In the genomic region with DNA sequence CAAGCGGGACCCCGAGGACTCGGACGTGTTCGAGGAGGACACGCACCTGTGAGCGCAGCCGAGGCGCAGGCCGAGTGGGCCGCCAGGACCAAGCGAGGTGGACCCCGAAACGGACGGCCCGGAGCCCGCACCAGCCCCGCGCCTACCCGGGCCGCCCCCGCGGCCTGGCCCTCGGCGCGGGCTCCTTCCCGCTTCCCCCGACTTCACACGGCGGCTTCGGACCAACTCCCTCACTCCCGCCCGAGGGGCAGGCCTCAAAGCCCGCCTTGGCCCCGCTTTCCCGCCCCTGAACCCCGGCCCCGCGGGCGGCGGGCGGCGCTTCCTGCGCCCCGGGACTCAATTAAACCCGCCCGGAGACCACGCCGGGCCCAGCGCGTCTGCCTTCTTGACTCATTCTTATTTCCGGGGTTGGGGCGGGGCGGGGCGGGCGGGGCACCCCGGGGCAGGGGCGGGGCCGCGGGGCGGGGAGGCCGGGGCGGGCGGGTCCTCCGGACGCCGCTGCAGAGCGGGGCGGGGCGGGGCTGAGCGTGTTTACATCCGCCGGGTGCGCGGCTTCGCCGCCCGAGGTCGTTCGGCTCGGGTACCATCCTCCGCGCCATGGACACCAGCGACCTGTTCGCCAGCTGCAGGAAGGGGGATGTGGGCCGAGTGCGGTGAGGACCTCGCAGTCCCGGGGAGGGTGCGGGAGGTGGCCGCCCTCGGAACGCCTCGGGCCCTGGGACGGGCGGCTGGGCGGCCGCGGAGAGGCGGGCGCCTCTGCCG, we compare ENCODE assay signal across 8 cellular contexts. TPM values are rescaled to one million over a fixed set of nuclear protein-coding genes. Genes with fewer than 3 reads are reported as not detected.
DNase-seq lines count a peak whose midpoint lies in the region; ATAC-seq, FAIRE-seq and TF ChIP-seq lines count a peak whose summit lies in the region.

A gene (plus strand): TSS at position 524 of the 762 bp plus-strand sequence. CDS start 74 bp downstream, at position 598.

- FAIRE-seq in kidney (lab: Jason Lieb, UNC): no peak

- peaks cover 5 to 13% of the 10 kb centered on the region in 2 donors for H3K4me1 ChIP-seq in kidney (ENCODE audit: control insufficient read depth in 1 of 2, insufficient read depth in 1 of 2, low read depth in 1 of 2, low read length in 2 of 2)

- H3K36me3 ChIP-seq in kidney (ENCODE audit: control insufficient read depth in 1 of 2, insufficient read depth in 2 of 2, low read length in 2 of 2): no peaks in the 10 kb centered on the region

- ATAC-seq in HG03039 (IDR thresholded peaks at IDR 0.05; ENCODE audit: unreplicated experiment): peak; percentile 51

- H3K9me3 ChIP-seq in kidney (ENCODE audit: control insufficient read depth in 1 of 2, low read length in 2 of 2): no peaks in the 10 kb centered on the region

- H3K9ac ChIP-seq in kidney (ENCODE audit: low read length in 2 of 2): peak within 1 kb of the TSS; percentile 41 to 75

- peak within 1 kb of the TSS; percentile 90 for H3K27ac ChIP-seq in caudate nucleus (ENCODE audit: low read depth, low read length)
- H3K27ac ChIP-seq in kidney (ENCODE audit: low read depth in 2 of 2, low read length in 2 of 2): peak within 1 kb of the TSS; percentile 32 to 65

- no peak for TF ChIP-seq CTCF in kidney (IDR thresholded peaks at IDR 0.05; ENCODE audit: borderline replicate concordance, extremely low read depth, insufficient read depth)

- peak; percentile 84 for DNase-seq in NK-92 treated with Interleukin-12 subunit alpha and Interleukin-12 subunit beta, amount 100 ng/mL, for 24 hours (lab: John Stamatoyannopoulos, UW)
- no peak for DNase-seq in NK-92 (lab: John Stamatoyannopoulos, UW; ENCODE audit: unreplicated experiment)
- DNase-seq in NCI-H2227 (lab: John Stamatoyannopoulos, UW; ENCODE audit: unreplicated experiment): peak; percentile 72
- peak; percentile 64 for DNase-seq in activated CD4-positive, CD25-positive, alpha-beta regulatory T cell treated with anti-CD3 and anti-CD28 coated beads, Interleukin-2, amount 50 U/mL, for 16 hours (ENCODE audit: low read depth, low spot score)
- DNase-seq in caudate nucleus (lab: John Stamatoyannopoulos, UW): peak in 53 of 61 donors; percentile 39 to 88 (median 69)
- peak; percentile 97 for DNase-seq in kidney
- DNase-seq in stimulated activated CD4-positive, alpha-beta T cell treated with anti-CD3 and anti-CD28 coated beads, Interleukin-15, amount 100 ng/mL, for 48 hours (ENCODE audit: low read depth in 2 of 2): peak; percentile 75 to 84

- intact Hi-C loops in kidney (cut with DNase I): no loop called here

- peak within 1 kb of the TSS; percentile 66 to 67 for H3K4me3 ChIP-seq in kidney (ENCODE audit: low read length in 2 of 2)

RNA-seq across cellular contexts. Expression of the gene that starts here (rescaled TPM):
- total RNA-seq in kidney: 29.2 TPM
- polyA plus RNA-seq in kidney (ENCODE audit: insufficient read depth, low read depth, low replicate concordance): 43.2 TPM
